Comparison of ENCODE assay signal across 33 cellular contexts in genomic region chr6:12896208-12896733, GRCh38.
"Had no signal": no experiment of that assay in that cellular context is flagged by ENCODE, and none has a peak within 500 bp of the region (broad histone marks: within the 10 kb centered on the region; RNA-seq: fewer than 3 reads in every experiment).

No MANE protein-coding gene starts in this region.

- ATAC-seq: activated naive CD8-positive, alpha-beta T cell treated with anti-CD3 and anti-CD28 coated beads, Interleukin-2, amount 50 U/mL, for 24 hours; K562; PC-3 had no signal

- H3K27ac ChIP-seq: Peyer's patch, VCaP had no signal

- H3K9me3 ChIP-seq: Peyer's patch had no signal

- H3K27me3 ChIP-seq: Peyer's patch had no signal

- DNase-seq: activated B cell treated with CpG ODN at 0.5 μM for 24 hours; activated CD4-positive, alpha-beta memory T cell treated with anti-CD3 and anti-CD28 coated beads for 36 hours; activated CD4-positive, alpha-beta T cell treated with anti-CD3 and anti-CD28 coated beads for 4 hours; activated CD4-positive, alpha-beta T cell treated with anti-CD3 and anti-CD28 coated beads, Interleukin-2, amount 50 U/mL, for 1 hour; activated CD4-positive, CD25-positive, alpha-beta regulatory T cell treated with anti-CD3 and anti-CD28 coated beads, Interleukin-2, amount 50 U/mL, for 72 hours; activated CD8-positive, alpha-beta memory T cell treated with anti-CD3 and anti-CD28 coated beads, Interleukin-2, amount 50 U/mL, for 4 hours; activated effector memory CD4-positive, alpha-beta T cell treated with Interleukin-2 at 50 U/mL for 16 hours; activated naive CD4-positive, alpha-beta T cell treated with anti-CD3 and anti-CD28 coated beads, Interleukin-2, amount 10 ng/mL, durations not matched to agents 7 days and 5 days; activated naive CD8-positive, alpha-beta T cell treated with anti-CD3 and anti-CD28 coated beads, Interleukin-2, amount 50 U/mL, for 24 hours; activated T-cell treated with anti-CD3 and anti-CD28 coated beads for 4 hours; activated T-cell treated with anti-CD3 and anti-CD28 coated beads, Interleukin-2, amount 50 U/mL, for 48 hours; anterior cingulate cortex; IMR-90; NCI-H1092 treated with DMSO at 0.1 percent for 48 hours; NCI-H1417; NCI-H146; NCI-H187; NCI-H2029 treated with DMSO at 0.1 percent for 48 hours; NCI-H2171; NCI-H510A; NCI-H526; NCI-H748 treated with DMSO at 0.1 percent for 48 hours; NK-92 treated with Interleukin-12 subunit alpha and Interleukin-12 subunit beta, amount 100 ng/mL, for 24 hours; PC-3; Peyer's patch; RPMI8226; SW 1271; T-helper 1 cell; T-helper 2 cell; T-helper 9 cell had no signal

- H3K4me3 ChIP-seq: K562, Peyer's patch had no signal

- FAIRE-seq: bronchial epithelial cell, K562 had no signal

- H3K36me3 ChIP-seq: Peyer's patch had no signal
